1 cellular context compared by ENCODE assay signal in genomic region chr3:24272408-24272807, GRCh38.
TF ChIP-seq lines count a peak whose summit lies in the region.

No MANE protein-coding gene starts in this region.

TF ChIP-seq in WTC11, 78 proteins besides CTCF, POLR2A, EP300 and RAD21 (continued from another document):
- TF ChIP-seq ZNF425 (CRISPR knock-in tag; conservative IDR thresholded peaks at IDR 0.05) = no peak
- no peak for TF ChIP-seq FOXP4 (CRISPR knock-in tag; IDR thresholded peaks at IDR 0.05)
